In the genomic region with DNA sequence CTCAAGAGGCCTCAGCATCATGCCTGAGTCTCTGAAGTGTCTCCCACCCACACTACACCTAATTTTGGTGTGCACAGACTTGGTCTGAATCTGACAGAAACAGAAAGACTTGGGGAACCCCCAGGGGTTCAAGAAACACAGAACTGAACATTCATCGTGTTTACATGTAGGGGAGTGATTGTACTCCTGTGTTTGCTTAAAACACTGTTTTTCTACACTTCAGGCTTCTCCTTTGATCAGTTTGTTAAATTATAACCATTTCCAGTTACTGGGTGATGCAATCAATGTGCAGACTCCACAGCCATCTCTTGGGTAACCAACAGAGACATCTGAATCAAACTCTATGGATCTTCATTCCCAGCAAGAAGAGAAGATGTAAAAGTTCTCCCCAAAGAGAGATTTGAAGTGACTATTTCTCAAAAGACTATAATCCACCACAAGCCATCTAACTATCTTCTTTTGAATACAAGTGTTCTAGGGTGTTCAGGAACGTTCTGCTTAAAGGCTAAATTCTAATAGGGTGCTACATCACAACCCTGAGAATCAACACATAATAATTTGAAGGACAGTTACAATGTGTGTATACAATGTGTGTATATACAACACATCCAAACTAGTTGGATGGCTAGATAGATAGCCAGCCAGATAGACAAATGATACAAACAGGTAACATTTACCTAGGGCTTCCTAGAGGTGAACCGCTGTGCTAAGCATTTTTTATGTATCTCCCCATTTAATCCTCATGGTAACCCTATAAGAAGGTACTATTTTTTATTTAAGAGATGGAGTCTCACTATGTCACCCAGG, we compare ENCODE assay signal across 13 cellular contexts. TPM values are rescaled to one million over a fixed set of nuclear protein-coding genes. Genes with fewer than 3 reads are reported as not detected.
DNase-seq lines count a peak whose midpoint lies in the region; ATAC-seq, FAIRE-seq and TF ChIP-seq lines count a peak whose summit lies in the region.
"Had no signal": no experiment of that assay in that cellular context is flagged by ENCODE, and none has a peak within 500 bp of the region (broad histone marks: within the 10 kb centered on the region; RNA-seq: fewer than 3 reads in every experiment).

No MANE protein-coding gene starts in this region.

- peak; percentile 66 for ATAC-seq in HG03103 (IDR thresholded peaks at IDR 0.05; ENCODE audit: low read depth, unreplicated experiment)
- ATAC-seq in CD4-positive, alpha-beta T cell (ENCODE audit: poor library complexity), result no peak
- ATAC-seq: T-cell had no signal

- intact Hi-C loops in CD4-positive, alpha-beta T cell (cut with DNase I, micrococcal nuclease), result no loop called here
- intact Hi-C loops in uterus (cut with DNase I; ENCODE audit: low total_unique reads), result no loop called here

- no peak overlapping the region for H3K27ac Mint-ChIP-seq in CD4-positive, alpha-beta T cell
- H3K27ac Mint-ChIP-seq: activated naive CD8-positive, alpha-beta T cell; IgD-negative memory B cell; T-cell had no signal

- H3K4me1 ChIP-seq in uterus (no peaks in the 10 kb centered on the region), osteoblast (ENCODE audit: insufficient read depth, low read length) (no peaks in the 10 kb centered on the region)

- no peak overlapping the region for H2AFZ ChIP-seq in osteoblast (ENCODE audit: low read length)

- no peaks in the 10 kb centered on the region for H3K36me3 Mint-ChIP-seq in CD4-positive, alpha-beta T cell (ENCODE audit: low read depth)
- H3K36me3 Mint-ChIP-seq: activated naive CD8-positive, alpha-beta T cell; IgD-negative memory B cell; T-cell had no signal

- H3K4me3 ChIP-seq in fibroblast of villous mesenchyme (ENCODE audit: low read depth, low read length) (no peak overlapping the region), uterus (no peak overlapping the region), osteoblast (ENCODE audit: insufficient read depth, low read length) (no peak overlapping the region)

- H3K27me3 ChIP-seq in CD4-positive, alpha-beta T cell (ENCODE audit: control insufficient read depth, insufficient read depth, low read length), result no peaks in the 10 kb centered on the region
- H3K27me3 ChIP-seq in uterus, result no peaks in the 10 kb centered on the region
- H3K27me3 ChIP-seq in osteoblast (ENCODE audit: insufficient read depth, low read length), result no peaks in the 10 kb centered on the region
- H3K27me3 ChIP-seq: neutrophil had no signal

- POLR2A ChIA-PET in CD4-positive, alpha-beta T cell (lab: Charles Lee), result no interaction called here

- TF ChIP-seq CTCF in GM20000 (IDR thresholded peaks at IDR 0.05; ENCODE audit: extremely low read depth, missing control alignments) (no peak), fibroblast of villous mesenchyme (IDR thresholded peaks at IDR 0.05; ENCODE audit: insufficient read depth, low read depth, low read length) (no peak), uterus (IDR thresholded peaks at IDR 0.05) (no peak), osteoblast (IDR thresholded peaks at IDR 0.05; ENCODE audit: extremely low read depth, low read depth, low read length) (no peak)
- TF ChIP-seq CTCF in CD4-positive, alpha-beta T cell (IDR thresholded peaks at IDR 0.05), result no peak

- H3K4me1 Mint-ChIP-seq in CD4-positive, alpha-beta T cell (ENCODE audit: low read depth), result no peaks in the 10 kb centered on the region
- H3K4me1 Mint-ChIP-seq: IgD-negative memory B cell, T-cell had no signal

- H3K4me3 Mint-ChIP-seq in CD4-positive, alpha-beta T cell, result no peak overlapping the region
- H3K4me3 Mint-ChIP-seq: activated naive CD8-positive, alpha-beta T cell; IgD-negative memory B cell; T-cell had no signal

- no peaks in the 10 kb centered on the region for H3K27me3 Mint-ChIP-seq in CD4-positive, alpha-beta T cell
- H3K27me3 Mint-ChIP-seq: activated naive CD8-positive, alpha-beta T cell had no signal

- peak; percentile 56 for FAIRE-seq in GM18507 (lab: Jason Lieb, UNC)
- FAIRE-seq: keratinocyte had no signal

- no peak for TF ChIP-seq POLR2A in uterus (IDR thresholded peaks at IDR 0.05)

- DNase-seq in GM18507 (ENCODE audit: extremely low spot score, insufficient read length, low read depth), result no peak
- DNase-seq in GM20000 (ENCODE audit: low spot score), result peak; percentile 48
- peak; percentile 4 for DNase-seq in fibroblast of villous mesenchyme (ENCODE audit: low read depth)
- DNase-seq in D341Med (ENCODE audit: low spot score), result no peak
- no peak for DNase-seq in CD4-positive, alpha-beta T cell
- no peak for DNase-seq in uterus
- DNase-seq in osteoblast (ENCODE audit: insufficient read length, low spot score, missing footprints), result no peak
- DNase-seq: T-cell had no signal

- no peak overlapping the region for H3K4me2 ChIP-seq in osteoblast (ENCODE audit: insufficient read depth, low read length)

- H3K27ac ChIP-seq in CD4-positive, alpha-beta T cell (ENCODE audit: low read depth, low read length), result no peak overlapping the region
- H3K27ac ChIP-seq in uterus (no peak overlapping the region), osteoblast (ENCODE audit: low read depth, low read length) (no peak overlapping the region)
- H3K27ac ChIP-seq: neutrophil had no signal

- H3K9me3 ChIP-seq in CD4-positive, alpha-beta T cell (ENCODE audit: control insufficient read depth, low read length), result no peaks in the 10 kb centered on the region
- H3K9me3 ChIP-seq in uterus (no peaks in the 10 kb centered on the region), osteoblast (ENCODE audit: low read depth, low read length) (no peaks in the 10 kb centered on the region)
- H3K9me3 ChIP-seq: neutrophil had no signal

- H4K20me1 ChIP-seq in osteoblast (ENCODE audit: insufficient read depth, low read length), result no peaks in the 10 kb centered on the region

- H3K9me3 Mint-ChIP-seq in CD4-positive, alpha-beta T cell, result no peaks in the 10 kb centered on the region
- H3K9me3 Mint-ChIP-seq: IgD-negative memory B cell, T-cell had no signal

- CTCF ChIA-PET in CD4-positive, alpha-beta T cell (lab: Charles Lee), result no interaction called here

- H3K36me3 ChIP-seq in uterus, result no peaks in the 10 kb centered on the region
- no peaks in the 10 kb centered on the region for H3K36me3 ChIP-seq in osteoblast (ENCODE audit: insufficient read depth, low read length)
- H3K36me3 ChIP-seq: neutrophil had no signal

- H3K79me2 ChIP-seq in osteoblast (ENCODE audit: insufficient read depth, low read length), result no peaks in the 10 kb centered on the region

RNA-seq across cellular contexts. Expression of a gene that starts 34.2 kb away (rescaled TPM):
- 1.3 TPM in 2 replicates for total RNA-seq in fibroblast of villous mesenchyme
- not detected for total RNA-seq in CD4-positive, alpha-beta T cell
- 1 to 10 TPM in 3 of 4 donors, under 1 TPM in 1; 0.77 to 8.8 (median 6.0) TPM for total RNA-seq in uterus
- total RNA-seq in osteoblast, result 4.0 and 6.2 TPM in 2 replicates

Comparison
In these comparisons a context has a peak if more than half of its experiments do, and no peak if none do; other contexts are left out.
1. DNase-seq: peak in GM20000 (single experiment) and fibroblast of villous mesenchyme (single experiment); none in GM18507 (single experiment), D341Med (single experiment), CD4-positive, alpha-beta T cell (0 of 10), uterus (0 of 2) and osteoblast (single experiment).